In the genomic region with DNA sequence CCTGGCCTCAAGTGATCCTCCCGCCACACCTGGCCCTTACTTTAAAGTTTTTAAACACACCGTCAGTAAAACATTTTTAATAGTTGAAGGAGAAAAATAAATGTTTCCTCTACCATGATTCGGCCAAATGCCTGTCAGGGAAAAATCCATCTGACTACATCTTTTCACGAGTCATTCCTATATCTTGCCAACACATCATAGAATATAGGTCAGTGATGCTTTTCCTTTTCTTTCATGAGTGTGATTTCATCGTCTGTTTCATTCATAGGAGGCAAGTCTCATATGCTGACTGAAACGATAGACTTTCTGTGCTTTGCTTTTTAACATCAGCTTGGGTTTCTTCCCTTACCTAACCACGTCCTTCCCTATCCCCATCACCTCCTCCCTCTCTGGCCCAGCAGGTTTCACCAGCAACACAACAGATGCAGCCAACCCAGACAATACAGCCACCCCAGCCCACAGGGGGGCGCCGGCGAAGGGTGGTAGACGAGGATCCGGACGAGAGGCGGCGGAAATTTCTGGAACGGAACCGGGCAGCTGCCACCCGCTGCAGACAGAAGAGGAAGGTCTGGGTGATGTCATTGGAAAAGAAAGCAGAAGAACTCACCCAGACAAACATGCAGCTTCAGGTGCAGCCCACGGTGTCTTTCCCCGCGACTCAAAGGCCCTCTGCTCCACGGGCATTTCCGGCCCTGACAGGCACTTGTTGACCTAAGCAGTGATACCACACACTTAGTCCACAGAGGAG, we compare ENCODE assay signal across 11 cellular contexts.
DNase-seq lines count a peak whose midpoint lies in the region; ATAC-seq, FAIRE-seq and TF ChIP-seq lines count a peak whose summit lies in the region.
"Had no signal": no experiment of that assay in that cellular context is flagged by ENCODE, and none has a peak within 500 bp of the region (broad histone marks: within the 10 kb centered on the region; RNA-seq: fewer than 3 reads in every experiment).

No MANE protein-coding gene starts in this region.

- H3K27me3 ChIP-seq in tibial nerve = no peaks in the 10 kb centered on the region
- H3K27me3 ChIP-seq: thyroid gland had no signal

- no peaks in the 10 kb centered on the region for H3K27me3 Mint-ChIP-seq in MCF 10A (ENCODE audit: insufficient read depth, unreplicated experiment)
- H3K27me3 Mint-ChIP-seq in activated CD8-positive, alpha-beta memory T cell treated with anti-CD3 and anti-CD28 coated beads, Interleukin-2, amount 10 ng/mL, durations not matched to agents 7 days and 5 days = no peaks in the 10 kb centered on the region

- no peak overlapping the region for H3K27ac Mint-ChIP-seq in MCF 10A (ENCODE audit: low read depth, unreplicated experiment)
- H3K27ac Mint-ChIP-seq in activated CD8-positive, alpha-beta memory T cell treated with anti-CD3 and anti-CD28 coated beads, Interleukin-2, amount 10 ng/mL, durations not matched to agents 7 days and 5 days = no peak overlapping the region

- no peaks in the 10 kb centered on the region for H3K9me3 Mint-ChIP-seq in MCF 10A (ENCODE audit: unreplicated experiment)
- H3K9me3 Mint-ChIP-seq in activated CD8-positive, alpha-beta memory T cell treated with anti-CD3 and anti-CD28 coated beads, Interleukin-2, amount 10 ng/mL, durations not matched to agents 7 days and 5 days (ENCODE audit: low read depth) = no peaks in the 10 kb centered on the region

- no peak for TF ChIP-seq CTCF in MCF 10A (IDR thresholded peaks at IDR 0.05; ENCODE audit: unreplicated experiment)
- no peak for TF ChIP-seq CTCF in fibroblast of pulmonary artery (IDR thresholded peaks at IDR 0.05; ENCODE audit: low read length, missing control alignments)
- no peak for TF ChIP-seq CTCF in tibial nerve (IDR thresholded peaks at IDR 0.05)
- no peak for TF ChIP-seq CTCF in D721Med (IDR thresholded peaks at IDR 0.05; ENCODE audit: insufficient read depth, missing control alignments)

- ATAC-seq in activated CD8-positive, alpha-beta memory T cell treated with anti-CD3 and anti-CD28 coated beads, Interleukin-2, amount 10 ng/mL, durations not matched to agents 7 days and 5 days = no peak
- no peak for ATAC-seq in HG02759 (IDR thresholded peaks at IDR 0.05; ENCODE audit: unreplicated experiment)

- no peaks in the 10 kb centered on the region for H3K4me1 ChIP-seq in tibial nerve
- H3K4me1 ChIP-seq: thyroid gland had no signal

- H3K27ac ChIP-seq in tibial nerve = no peak overlapping the region
- H3K27ac ChIP-seq: thyroid gland had no signal

- no peaks in the 10 kb centered on the region for H3K36me3 Mint-ChIP-seq in MCF 10A (ENCODE audit: insufficient read depth, unreplicated experiment)
- H3K36me3 Mint-ChIP-seq in activated CD8-positive, alpha-beta memory T cell treated with anti-CD3 and anti-CD28 coated beads, Interleukin-2, amount 10 ng/mL, durations not matched to agents 7 days and 5 days = no peaks in the 10 kb centered on the region

- TF ChIP-seq POLR2A in tibial nerve (IDR thresholded peaks at IDR 0.05) = no peak

- CTCF ChIA-PET in MCF 10A (lab: Yijun Ruan, JAX) = interaction anchor here (0.6 kb wide), 1 partner anchor 66 kb away, joined by 3 read pairs; no protein-coding TSS in a partner anchor
- CTCF ChIA-PET in activated CD8-positive, alpha-beta memory T cell treated with anti-CD3 and anti-CD28 coated beads, Interleukin-2, amount 10 ng/mL, durations not matched to agents 7 days and 5 days (lab: Charles Lee) = no interaction called here

- intact Hi-C loops in MCF 10A (cut with micrococcal nuclease) = no loop called here

- no peak for FAIRE-seq in D721Med (lab: Jason Lieb, UNC)

- in situ Hi-C loops in T47D (cut with HindIII; ENCODE audit: low pct_unique_long_range_greater_than_20kb, low sequenced_read_pairs) = no loop called here

- peaks cover 12% of the 10 kb centered on the region for H3K4me1 Mint-ChIP-seq in MCF 10A (ENCODE audit: insufficient read depth, unreplicated experiment)
- no peaks in the 10 kb centered on the region for H3K4me1 Mint-ChIP-seq in activated CD8-positive, alpha-beta memory T cell treated with anti-CD3 and anti-CD28 coated beads, Interleukin-2, amount 10 ng/mL, durations not matched to agents 7 days and 5 days

- peaks cover 0 to 21% (median 0%) of the 10 kb centered on the region in 3 donors for H3K36me3 ChIP-seq in tibial nerve
- H3K36me3 ChIP-seq: thyroid gland had no signal

- H3K4me3 ChIP-seq in fibroblast of pulmonary artery (replicated peaks; ENCODE audit: low read depth, low read length) (no peak overlapping the region), tibial nerve (no peak overlapping the region)
- H3K4me3 ChIP-seq: thyroid gland had no signal

- POLR2A ChIA-PET in MCF 10A (lab: Yijun Ruan, JAX) = no interaction called here

- peak; percentile 64 to 90 for DNase-seq in T47D (ENCODE audit: low read depth in 1 of 2, low spot score in 1 of 2)
- DNase-seq in MCF 10A (ENCODE audit: unreplicated experiment) = no peak
- peak; percentile 68 for DNase-seq in NOMO-1 treated with DMSO at 0.1 percent for 48 hours (lab: John Stamatoyannopoulos, UW; ENCODE audit: unreplicated experiment)
- peak; percentile 28 for DNase-seq in fibroblast of pulmonary artery (ENCODE audit: low read depth)
- DNase-seq in tibial nerve (ENCODE audit: low spot score in 2 of 2) = peak; percentile 16 to 22
- DNase-seq in activated CD8-positive, alpha-beta memory T cell treated with anti-CD3 and anti-CD28 coated beads, Interleukin-2, amount 10 ng/mL, durations not matched to agents 7 days and 5 days = no peak
- no peak for DNase-seq in D721Med (ENCODE audit: insufficient read length, low spot score)
- DNase-seq: activated T-cell treated with anti-CD3 and anti-CD28 coated beads, Interleukin-2, amount 50 U/mL, for 1 hour; NCI-H1694 had no signal

- WGBS in tibial nerve, 2 donors = 87 to 92% methylated on average over 23 of the region's 23 CpGs

- no peaks in the 10 kb centered on the region for H3K9me3 ChIP-seq in tibial nerve
- H3K9me3 ChIP-seq: thyroid gland had no signal

- H3K4me3 Mint-ChIP-seq in MCF 10A (ENCODE audit: unreplicated experiment) = no peak overlapping the region
- H3K4me3 Mint-ChIP-seq in activated CD8-positive, alpha-beta memory T cell treated with anti-CD3 and anti-CD28 coated beads, Interleukin-2, amount 10 ng/mL, durations not matched to agents 7 days and 5 days = no peak overlapping the region

- no TSS peak for BruUV-seq in MCF 10A (replicated peaks; lab: Mats Ljungman, UMichigan)

- no peak for TF ChIP-seq EP300 in tibial nerve (IDR thresholded peaks at IDR 0.05)

Comparison
In these comparisons a context has a peak if more than half of its experiments do, and no peak if none do; other contexts are left out.
1. DNase-seq: peak in T47D (2 of 2), NOMO-1 treated with DMSO at 0.1 percent for 48 hours (single experiment), fibroblast of pulmonary artery (single experiment) and tibial nerve (2 of 2); none in MCF 10A (single experiment), activated CD8-positive, alpha-beta memory T cell treated with anti-CD3 and anti-CD28 coated beads, Interleukin-2, amount 10 ng/mL, durations not matched to agents 7 days and 5 days (single experiment) and D721Med (single experiment).